23 cellular contexts compared by ENCODE assay signal in the genomic region with DNA sequence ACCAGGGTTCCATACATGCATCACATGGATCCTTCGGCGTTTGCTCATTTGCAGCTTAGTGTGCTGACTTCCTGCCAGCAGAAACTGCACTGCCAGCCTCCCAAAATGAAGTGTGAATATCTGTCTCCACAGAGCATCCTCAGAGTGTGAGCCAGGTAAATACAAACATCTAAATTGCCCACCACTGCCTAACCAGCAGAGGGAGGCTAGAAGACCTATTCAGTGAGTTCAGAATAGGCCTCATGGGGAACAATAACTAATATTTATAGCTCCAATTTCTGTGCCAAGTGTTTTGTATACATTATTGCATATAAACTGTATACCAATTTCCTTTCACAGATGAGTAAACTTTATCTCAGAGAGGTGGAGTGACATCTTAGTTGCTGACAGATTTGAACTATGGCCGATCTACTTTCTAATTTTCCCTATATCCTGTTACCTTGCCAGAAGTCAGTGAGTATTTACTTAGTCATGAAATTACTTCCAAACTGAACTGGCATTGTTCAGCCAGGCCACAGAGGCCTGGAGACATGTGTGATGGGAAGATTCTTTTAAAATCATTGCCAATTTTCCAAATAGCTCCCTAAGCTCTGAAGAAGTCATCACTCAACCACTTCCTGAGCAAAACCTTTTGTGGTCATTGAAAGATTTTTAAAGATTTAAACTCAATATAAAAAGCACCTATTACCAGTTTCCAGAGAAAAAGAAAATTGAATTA.
DNase-seq lines count a peak whose midpoint lies in the region; ATAC-seq and TF ChIP-seq lines count a peak whose summit lies in the region.
"Had no signal": no experiment of that assay in that cellular context is flagged by ENCODE, and none has a peak within 500 bp of the region (broad histone marks: within the 10 kb centered on the region; RNA-seq: fewer than 3 reads in every experiment).

No MANE protein-coding gene starts in this region.

- ATAC-seq in foreskin keratinocyte = peak; percentile 94
- no peak for ATAC-seq in HG02938 (IDR thresholded peaks at IDR 0.05; ENCODE audit: unreplicated experiment)
- ATAC-seq: naive thymus-derived CD4-positive, alpha-beta T cell; stimulated activated naive CD8-positive, alpha-beta T cell treated with anti-CD3 and anti-CD28 coated beads, Interleukin-15, amount 100 ng/mL, for 72 hours; T-cell had no signal

- H3K27ac ChIP-seq in foreskin keratinocyte = no peak overlapping the region
- H3K27ac ChIP-seq: dorsolateral prefrontal cortex, ovary, upper lobe of left lung had no signal

- peaks cover 19% of the 10 kb centered on the region for H3K4me1 ChIP-seq in foreskin keratinocyte
- H3K4me1 ChIP-seq: upper lobe of left lung had no signal

- H3K27me3 ChIP-seq in foreskin keratinocyte = no peaks in the 10 kb centered on the region
- H3K27me3 ChIP-seq: dorsolateral prefrontal cortex, ovary, upper lobe of left lung had no signal

- TF ChIP-seq CTCF in astrocyte of the spinal cord (IDR thresholded peaks at IDR 0.05; ENCODE audit: low read depth, low read length) (no peak), foreskin keratinocyte (conservative IDR thresholded peaks at IDR 0.05) (peak; percentile 19)

- in situ Hi-C loops in astrocyte of the spinal cord (cut with HindIII; ENCODE audit: low sequenced_read_pairs) = no loop called here

- no peak overlapping the region for H3K4me3 ChIP-seq in astrocyte of the spinal cord (ENCODE audit: low read depth, low read length)
- H3K4me3 ChIP-seq: dorsolateral prefrontal cortex, ovary, upper lobe of left lung had no signal

- DNase-seq in COLO829 (ENCODE audit: low spot score) (peak; percentile 10), M059J (ENCODE audit: low read depth) (peak; percentile 46), astrocyte of the spinal cord (ENCODE audit: low read depth, low spot score) (peak; percentile 79), foreskin keratinocyte (peak; percentile 67 to 86), ecto neural progenitor cell (ENCODE audit: low spot score) (no peak), HT-29 (ENCODE audit: low spot score) (no peak), GDM1 (lab: John Stamatoyannopoulos, UW) (no peak)
- DNase-seq: activated CD4-positive, alpha-beta T cell treated with anti-CD3 and anti-CD28 coated beads, Interleukin-2, amount 50 U/mL, for 48 hours; activated naive CD4-positive, alpha-beta T cell treated with anti-CD3 and anti-CD28 coated beads for 36 hours; activated T-cell treated with anti-CD3 and anti-CD28 coated beads, Interleukin-2, amount 50 U/mL, for 1 hour; COR-L47; dorsolateral prefrontal cortex; hippocampal formation; islet precursor cell; Karpas-422; naive thymus-derived CD4-positive, alpha-beta T cell; NCI-H146; ovary; Right ventricle myocardium superior; stimulated activated naive CD8-positive, alpha-beta T cell treated with anti-CD3 and anti-CD28 coated beads, Interleukin-15, amount 100 ng/mL, for 72 hours; T-cell; upper lobe of left lung had no signal

Comparison
In these comparisons a context has a peak if more than half of its experiments do, and no peak if none do; other contexts are left out.
1. DNase-seq: peak in COLO829 (single experiment), M059J (single experiment), astrocyte of the spinal cord (single experiment) and foreskin keratinocyte (2 of 2); none in ecto neural progenitor cell (single experiment), HT-29 (single experiment) and GDM1 (single experiment).